22 cellular contexts compared by ENCODE assay signal in genomic region chr10:96359616-96360015, GRCh38. TPM values are rescaled to one million over a fixed set of nuclear protein-coding genes. Genes with fewer than 3 reads are reported as not detected.
DNase-seq lines count a peak whose midpoint lies in the region; ATAC-seq and TF ChIP-seq lines count a peak whose summit lies in the region.
"Had no signal": no experiment of that assay in that cellular context is flagged by ENCODE, and none has a peak within 500 bp of the region (broad histone marks: within the 10 kb centered on the region; RNA-seq: fewer than 3 reads in every experiment).

No MANE protein-coding gene starts in this region.

- H3K4me1 Mint-ChIP-seq in endodermal cell (no peaks in the 10 kb centered on the region), nephron progenitor cell (peaks cover 15% of the 10 kb centered on the region)
- H3K4me1 Mint-ChIP-seq: CD4-positive, CD25-positive, alpha-beta regulatory T cell had no signal

- H3K36me3 Mint-ChIP-seq in endodermal cell (ENCODE audit: low read depth) (no peaks in the 10 kb centered on the region), nephron progenitor cell (ENCODE audit: low read depth) (no peaks in the 10 kb centered on the region)
- H3K36me3 Mint-ChIP-seq: CD4-positive, CD25-positive, alpha-beta regulatory T cell had no signal

- DNase-seq in caudate nucleus (lab: John Stamatoyannopoulos, UW): peak in 5 of 61 donors; percentile 15 to 32 (median 17)
- peak; percentile 17 for DNase-seq in endodermal cell
- no peak for DNase-seq in nephron progenitor cell
- no peak for DNase-seq in NCI-H1694 (lab: John Stamatoyannopoulos, UW)
- DNase-seq in brain microvascular endothelial cell: no peak
- DNase-seq: CD4-positive, CD25-positive, alpha-beta regulatory T cell; DMS153; DND-41; KBM-7; NCI-H2029 treated with DMSO at 0.1 percent for 48 hours; NCI-H2171 treated with DMSO at 0.1 percent for 48 hours; NCI-H524 treated with DMSO at 0.1 percent for 48 hours; NCI-H774; SIG-M5 had no signal

- no peak overlapping the region for H3K4me3 ChIP-seq in endodermal cell (ENCODE audit: low read length)
- no peak overlapping the region for H3K4me3 ChIP-seq in brain microvascular endothelial cell (ENCODE audit: low read depth, low read length)
- H3K4me3 ChIP-seq: BLaER1 had no signal

- no peak overlapping the region for H3K4me3 Mint-ChIP-seq in endodermal cell
- no peak overlapping the region for H3K4me3 Mint-ChIP-seq in nephron progenitor cell
- H3K4me3 Mint-ChIP-seq: CD4-positive, CD25-positive, alpha-beta regulatory T cell had no signal

- no peaks in the 10 kb centered on the region for H3K4me1 ChIP-seq in endodermal cell (ENCODE audit: control insufficient read depth, insufficient read depth, low read length)

- H3K27me3 Mint-ChIP-seq in endodermal cell (ENCODE audit: insufficient read depth) (peaks cover 3% of the 10 kb centered on the region), nephron progenitor cell (ENCODE audit: low read depth, poor library complexity) (peaks cover 8% of the 10 kb centered on the region)

- no peaks in the 10 kb centered on the region for H3K36me3 ChIP-seq in endodermal cell (ENCODE audit: control insufficient read depth, insufficient read depth, low read length)
- H3K36me3 ChIP-seq in brain microvascular endothelial cell (replicated peaks): no peaks in the 10 kb centered on the region

- H3K9ac ChIP-seq in endodermal cell (ENCODE audit: extremely low read depth, low read length, poor library complexity, severe bottlenecking): no peak overlapping the region
- H3K9ac ChIP-seq: BLaER1 had no signal

- TF ChIP-seq CTCF in endodermal cell (conservative IDR thresholded peaks at IDR 0.05) (no peak), nephron progenitor cell (IDR thresholded peaks at IDR 0.05) (no peak), brain microvascular endothelial cell (IDR thresholded peaks at IDR 0.05; ENCODE audit: low read depth, low read length, missing control alignments) (no peak)

- no peak overlapping the region for H3K27ac Mint-ChIP-seq in endodermal cell
- peak overlapping the region; percentile 60 for H3K27ac Mint-ChIP-seq in nephron progenitor cell
- H3K27ac Mint-ChIP-seq: CD4-positive, CD25-positive, alpha-beta regulatory T cell had no signal

- H3K9me3 Mint-ChIP-seq in endodermal cell (no peaks in the 10 kb centered on the region), nephron progenitor cell (peaks cover 3% of the 10 kb centered on the region)

- no peaks in the 10 kb centered on the region for H3K9me3 ChIP-seq in endodermal cell (ENCODE audit: control insufficient read depth, low read length)
- H3K9me3 ChIP-seq: BLaER1 had no signal

- ATAC-seq in GM19324 (IDR thresholded peaks at IDR 0.05; ENCODE audit: low FRiP score, unreplicated experiment): no peak
- ATAC-seq: HCT116 had no signal

- WGBS in endodermal cell (ENCODE audit: insufficient coverage in 1 of 2, insufficient read length in 1 of 2), 2 experiments: 92% methylated on average over 6 of the region's 6 CpGs

- H3K27me3 ChIP-seq in endodermal cell (ENCODE audit: control insufficient read depth, insufficient read depth, low read length, poor library complexity, severe bottlenecking) (no peaks in the 10 kb centered on the region), brain microvascular endothelial cell (replicated peaks) (no peaks in the 10 kb centered on the region)
- H3K27me3 ChIP-seq: BLaER1 had no signal

- in situ Hi-C loops in brain microvascular endothelial cell (cut with HindIII; ENCODE audit: low pct_ligation_motif_present, low sequenced_read_pairs): no loop called here

- H3K27ac ChIP-seq in caudate nucleus (ENCODE audit: low read depth, low read length) (peak overlapping the region; percentile 97), endodermal cell (ENCODE audit: low read depth, low read length) (no peak overlapping the region), temporal lobe (ENCODE audit: low read depth, low read length) (peak overlapping the region; percentile 99), brain microvascular endothelial cell (no peak overlapping the region)
- H3K27ac ChIP-seq: BLaER1 had no signal

RNA-seq across cellular contexts. Expression of gene OPALIN, which starts 0.8 kb away (rescaled TPM):
- total RNA-seq in endodermal cell (not detected), temporal lobe (not detected)
- polyA plus RNA-seq in endodermal cell (2013, experiment 1 of 2): not detected
- polyA plus RNA-seq in endodermal cell (2013, experiment 2 of 2): not detected
- total RNA-seq: CD4-positive, CD25-positive, alpha-beta regulatory T cell; H4; LHCN-M2; MCF 10A had no signal
- polyA plus RNA-seq: AG04450; CD4-positive, CD25-positive, alpha-beta regulatory T cell had no signal

RNA-seq across cellular contexts. Expression of gene DNTT, which starts 55.4 kb away (rescaled TPM):
- total RNA-seq in endodermal cell: not detected
- not detected for polyA plus RNA-seq in endodermal cell (2013, experiment 1 of 2)
- polyA plus RNA-seq in endodermal cell (2013, experiment 2 of 2): not detected
- total RNA-seq in temporal lobe: not detected
- total RNA-seq: CD4-positive, CD25-positive, alpha-beta regulatory T cell; H4; LHCN-M2; MCF 10A had no signal
- polyA plus RNA-seq: AG04450 had no signal

Comparison
In these comparisons a context has a peak if more than half of its experiments do, and no peak if none do; other contexts are left out.
1. H3K27ac ChIP-seq: peak in caudate nucleus (single experiment) and temporal lobe (single experiment); none in endodermal cell (single experiment) and brain microvascular endothelial cell (single experiment).